ENCODE assay signal across 33 cellular contexts in genomic region chr6:28515676-28516075, GRCh38. TPM values are rescaled to one million over a fixed set of nuclear protein-coding genes. Genes with fewer than 3 reads are reported as not detected.
"Had no signal": no experiment of that assay in that cellular context is flagged by ENCODE, and none has a peak within 500 bp of the region (broad histone marks: within the 10 kb centered on the region; RNA-seq: fewer than 3 reads in every experiment).

Gene GPX6, minus strand, starts transcription at chr6:28515793. Its CDS starts 50 bp downstream, at chr6:28515743.

- H3K4me1 Mint-ChIP-seq: mesothelial cell of epicardium; naive B cell; natural killer cell; neural crest cell; stimulated activated effector memory CD8-positive, alpha-beta T cell treated with anti-CD3 and anti-CD28 coated beads, Interleukin-12 subunit alpha, Interleukin-12 subunit beta, amount 100 ng/mL, for 72 hours had no signal

- H3K9me3 Mint-ChIP-seq: mesothelial cell of epicardium; natural killer cell; neural crest cell; stimulated activated effector memory CD8-positive, alpha-beta T cell treated with anti-CD3 and anti-CD28 coated beads, Interleukin-12 subunit alpha, Interleukin-12 subunit beta, amount 100 ng/mL, for 72 hours; stimulated activated naive CD8-positive, alpha-beta T cell treated with anti-CD3 and anti-CD28 coated beads, Interleukin-15, Interleukin-2, amounts not matched to agents 100 ng/mL and 50 ng/mL, for 24 hours; type B pancreatic cell had no signal

- H3K4me2 ChIP-seq: hepatocyte had no signal

- ATAC-seq: heart right ventricle; natural killer cell; stimulated activated effector memory CD8-positive, alpha-beta T cell treated with anti-CD3 and anti-CD28 coated beads, Interleukin-12 subunit alpha, Interleukin-12 subunit beta, amount 100 ng/mL, for 72 hours had no signal

- H3K36me3 Mint-ChIP-seq: mesothelial cell of epicardium; naive B cell; natural killer cell; stimulated activated effector memory CD8-positive, alpha-beta T cell treated with anti-CD3 and anti-CD28 coated beads, Interleukin-12 subunit alpha, Interleukin-12 subunit beta, amount 100 ng/mL, for 72 hours; type B pancreatic cell had no signal

- H3K79me2 ChIP-seq: hepatocyte had no signal

- H2AFZ ChIP-seq: hepatocyte had no signal

- H3K27me3 ChIP-seq: ovary, right atrium auricular region, tibial nerve, uterus had no signal

- FAIRE-seq: small intestine had no signal

- H3K36me3 ChIP-seq: heart right ventricle, left ventricle myocardium inferior, ovary, right atrium auricular region, sigmoid colon, spleen, tibial nerve, uterus had no signal

- H3K27ac ChIP-seq: heart right ventricle, hepatocyte, left ventricle myocardium inferior, ovary, right atrium auricular region, sigmoid colon, spleen, tibial nerve, uterus had no signal

- H3K4me3 ChIP-seq: heart right ventricle, hepatocyte, left ventricle myocardium inferior, lung, ovary, right atrium auricular region, sigmoid colon, spleen, tibial nerve, uterus had no signal

- H3K9me3 ChIP-seq: heart right ventricle, left ventricle myocardium inferior, ovary, right atrium auricular region, sigmoid colon, uterus had no signal

- H3K4me1 ChIP-seq: heart right ventricle, left ventricle myocardium inferior, right atrium auricular region, sigmoid colon, spleen, tibial nerve, uterus had no signal

- DNase-seq: heart right ventricle; islet precursor cell; left ventricle myocardium inferior; mesendoderm; naive B cell; natural killer cell; ovary; sigmoid colon; small intestine; spleen; stimulated activated CD4-positive, alpha-beta T cell treated with anti-CD3 and anti-CD28 coated beads, Interleukin-4, amount 100 ng/mL, for 24 hours; stimulated activated naive CD4-positive, alpha-beta T cell; substantia nigra; uterus had no signal

- H3K27ac Mint-ChIP-seq: mesothelial cell of epicardium; natural killer cell; progenitor cell of endocrine pancreas; stimulated activated effector memory CD8-positive, alpha-beta T cell treated with anti-CD3 and anti-CD28 coated beads, Interleukin-12 subunit alpha, Interleukin-12 subunit beta, amount 100 ng/mL, for 72 hours; stimulated activated naive CD8-positive, alpha-beta T cell treated with anti-CD3 and anti-CD28 coated beads, Interleukin-15, Interleukin-2, amounts not matched to agents 100 ng/mL and 50 ng/mL, for 24 hours; type B pancreatic cell had no signal

- H3K4me3 Mint-ChIP-seq: mesothelial cell of epicardium; naive B cell; natural killer cell; neural crest cell; stimulated activated effector memory CD8-positive, alpha-beta T cell treated with anti-CD3 and anti-CD28 coated beads, Interleukin-12 subunit alpha, Interleukin-12 subunit beta, amount 100 ng/mL, for 72 hours; stimulated activated naive CD8-positive, alpha-beta T cell treated with anti-CD3 and anti-CD28 coated beads, Interleukin-15, Interleukin-2, amounts not matched to agents 100 ng/mL and 50 ng/mL, for 24 hours; type B pancreatic cell had no signal

RNA-seq across cellular contexts. Expression of gene GPX6, which starts in this region (rescaled TPM):
- total RNA-seq: heart right ventricle, hepatocyte, kidney epithelial cell, left ventricle myocardium inferior, lower leg skin, mesothelial cell of epicardium, mononuclear cell, natural killer cell, neural crest cell, omental fat pad, ovary, progenitor cell of endocrine pancreas, pulmonary artery endothelial cell, renal cortical epithelial cell, right atrium auricular region, sigmoid colon, spleen, temporal lobe, tibial nerve, ureter, uterus had no signal
- polyA plus RNA-seq: heart right ventricle, lung, ovary, sigmoid colon, small intestine, spleen, thymus had no signal
